Comparison of ENCODE assay signal across 9 cellular contexts in the genomic region with DNA sequence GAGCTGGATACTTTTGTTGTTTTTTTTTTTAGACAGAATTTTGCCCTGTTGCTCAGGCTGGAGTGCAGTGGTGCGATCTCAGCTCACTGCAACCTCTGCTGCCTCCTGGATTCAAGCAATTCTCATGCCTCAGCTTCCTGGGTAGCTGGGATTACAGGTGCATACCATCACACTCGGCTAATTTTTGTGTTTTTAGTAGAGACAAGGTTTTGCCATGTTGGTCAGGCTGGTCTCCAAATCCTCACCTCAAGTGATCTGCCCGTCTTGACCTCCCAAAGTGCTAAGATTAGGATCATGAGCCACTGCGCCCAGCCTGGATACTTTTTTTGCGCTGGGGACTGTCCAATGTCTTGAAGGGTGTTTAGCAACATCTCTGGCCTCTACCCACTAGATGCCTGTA. TPM values are rescaled to one million over a fixed set of nuclear protein-coding genes. Genes with fewer than 3 reads are reported as not detected.
"Had no signal": no experiment of that assay in that cellular context is flagged by ENCODE, and none has a peak within 500 bp of the region (broad histone marks: within the 10 kb centered on the region; RNA-seq: fewer than 3 reads in every experiment).

No MANE protein-coding gene starts in this region.

- FAIRE-seq: G401.6, GM12878, GM12891, GM12892, GM18507, GM19239 had no signal

- ATAC-seq: GM12878 had no signal

- DNase-seq: GDM1, GF-D8 had no signal

- H3K4me3 ChIP-seq: GM12878 had no signal

RNA-seq across cellular contexts. Expression of a gene that starts 32.6 kb away (rescaled TPM):
- total RNA-seq: G401 had no signal
